ENCODE assay signal across 25 cellular contexts in the genomic region with DNA sequence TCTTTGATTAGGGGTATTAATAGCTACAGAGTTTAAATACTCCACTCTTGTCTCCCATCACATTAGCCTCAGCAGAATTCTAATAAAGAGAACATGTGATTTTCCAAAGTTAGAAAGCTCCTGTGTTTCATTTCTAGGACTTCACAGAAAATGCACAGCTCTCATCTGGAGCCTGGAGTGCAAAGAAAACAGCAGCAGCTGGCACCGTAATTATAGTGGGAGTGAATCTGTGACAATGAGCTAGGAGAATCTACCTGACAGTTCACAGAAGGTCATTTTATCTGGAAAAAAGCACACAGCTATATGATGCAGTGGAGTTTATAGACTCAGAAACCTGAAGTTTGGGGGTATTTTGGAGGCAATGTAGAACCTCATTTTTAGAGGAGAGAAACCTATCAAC.
A peak's percentile ranks its signal among the peaks of the same experiment; 100 is the strongest.
DNase-seq lines count a peak whose midpoint lies in the region; ATAC-seq and TF ChIP-seq lines count a peak whose summit lies in the region.
"Had no signal": no experiment of that assay in that cellular context is flagged by ENCODE, and none has a peak within 500 bp of the region (broad histone marks: within the 10 kb centered on the region; RNA-seq: fewer than 3 reads in every experiment).

No MANE protein-coding gene starts in this region.

- H3K27ac ChIP-seq in WERI-Rb-1, result peak overlapping the region; percentile 70
- H3K27ac ChIP-seq: brain microvascular endothelial cell, heart right ventricle had no signal

- DNase-seq in COR-L47 (lab: John Stamatoyannopoulos, UW) (peak; percentile 69), NCI-H146 (lab: John Stamatoyannopoulos, UW) (peak; percentile 86), NCI-H345 (lab: John Stamatoyannopoulos, UW) (peak; percentile 44), WERI-Rb-1 (peak; percentile 50)
- DNase-seq: activated CD4-positive, CD25-positive, alpha-beta regulatory T cell treated with anti-CD3 and anti-CD28 coated beads, Interleukin-2, amount 50 U/mL, for 72 hours; activated CD8-positive, alpha-beta T cell treated with anti-CD3 and anti-CD28 coated beads, Interleukin-2, amount 10 ng/mL, durations not matched to agents 7 days and 5 days; activated gamma-delta T cell treated with Interleukin-2 at 50 U/mL for 16 hours; activated naive CD8-positive, alpha-beta T cell treated with anti-CD3 and anti-CD28 coated beads, Interleukin-2, amount 50 U/mL, for 24 hours; brain microvascular endothelial cell; CD4-positive, alpha-beta memory T cell; DMS79 treated with DMSO at 0.1 percent for 48 hours; effector memory CD4-positive, alpha-beta T cell; foreskin fibroblast; heart right ventricle; HFFc6; KG1; left cardiac atrium; NCI-H2029 treated with DMSO at 0.1 percent for 48 hours; nucleus accumbens; trophoblast cell had no signal

- H3K9me3 ChIP-seq in WERI-Rb-1 (ENCODE audit: severe bottlenecking), result peaks cover 12% of the 10 kb centered on the region
- H3K9me3 ChIP-seq: heart right ventricle had no signal

- no peaks in the 10 kb centered on the region for H3K27me3 ChIP-seq in WERI-Rb-1 (ENCODE audit: insufficient read depth, low read depth, severe bottlenecking)
- H3K27me3 ChIP-seq: brain microvascular endothelial cell had no signal

- ATAC-seq in GM19452 (IDR thresholded peaks at IDR 0.05; ENCODE audit: unreplicated experiment) (no peak), HG03108 (IDR thresholded peaks at IDR 0.05; ENCODE audit: unreplicated experiment) (no peak), GM18520 (IDR thresholded peaks at IDR 0.05; ENCODE audit: unreplicated experiment) (no peak), HG02840 (IDR thresholded peaks at IDR 0.05; ENCODE audit: low FRiP score, unreplicated experiment) (no peak)
- ATAC-seq: activated CD8-positive, alpha-beta T cell treated with anti-CD3 and anti-CD28 coated beads, Interleukin-2, amount 10 ng/mL, durations not matched to agents 7 days and 5 days; activated naive CD8-positive, alpha-beta T cell treated with anti-CD3 and anti-CD28 coated beads, Interleukin-2, amount 50 U/mL, for 24 hours; GM23338; heart right ventricle; left cardiac atrium had no signal

- no peaks in the 10 kb centered on the region for H3K36me3 ChIP-seq in WERI-Rb-1
- H3K36me3 ChIP-seq: brain microvascular endothelial cell, heart right ventricle had no signal

- H3K4me3 ChIP-seq in WERI-Rb-1 (ENCODE audit: low read depth, low read length), result no peak overlapping the region
- H3K4me3 ChIP-seq: GM23338, heart right ventricle had no signal

- no peak for TF ChIP-seq CTCF in WERI-Rb-1 (IDR thresholded peaks at IDR 0.05; ENCODE audit: low read depth, low read length)
